In genomic region chr16:10509534-10510025, GRCh38 we compare ENCODE assay signal across 1 cellular context.
A peak's percentile ranks its signal among the peaks of the same experiment; 100 is the strongest.
TF ChIP-seq lines count a peak whose summit lies in the region.

No MANE protein-coding gene starts in this region.

TF ChIP-seq in K562, 482 proteins besides CTCF, POLR2A, EP300 and RAD21 (continued from another document and continues in another):
- no peak for TF ChIP-seq VEZF1 (CRISPR knock-in tag; IDR thresholded peaks at IDR 0.05)
- no peak for TF ChIP-seq GMEB1 (CRISPR knock-in tag; IDR thresholded peaks at IDR 0.05)
- TF ChIP-seq HMBOX1 (IDR thresholded peaks at IDR 0.05): no peak
- no peak for TF ChIP-seq NFRKB (IDR thresholded peaks at IDR 0.05; ENCODE audit: low read depth)
- TF ChIP-seq ZNF764 (CRISPR knock-in tag; IDR thresholded peaks at IDR 0.05; ENCODE audit: low read depth): no peak
- TF ChIP-seq ZBED1 (IDR thresholded peaks at IDR 0.05): no peak
- TF ChIP-seq YY1 (IDR thresholded peaks at IDR 0.05; ENCODE audit: borderline replicate concordance in 1 of 3, control insufficient read depth in 1 of 3, extremely low read depth in 1 of 3, insufficient read depth in 3 of 3, insufficient read length in 1 of 3, insufficient replicate concordance in 2 of 3, low read depth in 1 of 3, low read length in 2 of 3): peak in 1 of 3 experiments; percentile 11
- TF ChIP-seq TRIM24 (IDR thresholded peaks at IDR 0.05): no peak
- TF ChIP-seq BHLHE40 (IDR thresholded peaks at IDR 0.05; ENCODE audit: low read length): no peak
- TF ChIP-seq E4F1 (CRISPR knock-in tag; IDR thresholded peaks at IDR 0.05; ENCODE audit: borderline replicate concordance): no peak
- TF ChIP-seq PRMT5 (CRISPR knock-in tag; IDR thresholded peaks at IDR 0.05): no peak
- TF ChIP-seq BCL6 (CRISPR knock-in tag; IDR thresholded peaks at IDR 0.05): no peak
- no peak for TF ChIP-seq POLR3A (IDR thresholded peaks at IDR 0.05; ENCODE audit: borderline replicate concordance, extremely low read depth, insufficient read depth, insufficient read length)
- no peak for TF ChIP-seq NFYB (IDR thresholded peaks at IDR 0.05; ENCODE audit: extremely low read depth, insufficient read length)
- no peak for TF ChIP-seq TCF7 (IDR thresholded peaks at IDR 0.05; ENCODE audit: borderline replicate concordance)
- no peak for TF ChIP-seq POU5F1 (IDR thresholded peaks at IDR 0.05; ENCODE audit: borderline replicate concordance, low read depth, low read length, partially characterized antibody)
- no peak for TF ChIP-seq ZBTB34 (CRISPR knock-in tag; IDR thresholded peaks at IDR 0.05)
- TF ChIP-seq PATZ1 (CRISPR knock-in tag; IDR thresholded peaks at IDR 0.05; ENCODE audit: borderline replicate concordance): no peak
- TF ChIP-seq FOS (IDR thresholded peaks at IDR 0.05; ENCODE audit: extremely low read depth, insufficient read length): no peak
- no peak for TF ChIP-seq SFPQ (IDR thresholded peaks at IDR 0.05; ENCODE audit: low read depth, low read length)
- no peak for TF ChIP-seq ZNF609 (CRISPR knock-in tag; IDR thresholded peaks at IDR 0.05; ENCODE audit: borderline replicate concordance)
- no peak for TF ChIP-seq ZNF395 (CRISPR knock-in tag; IDR thresholded peaks at IDR 0.05)
- no peak for TF ChIP-seq ZBTB17 (CRISPR knock-in tag; IDR thresholded peaks at IDR 0.05)
- no peak for TF ChIP-seq ELK3 (CRISPR knock-in tag; IDR thresholded peaks at IDR 0.05)
- no peak for TF ChIP-seq HOXB6 (CRISPR knock-in tag; IDR thresholded peaks at IDR 0.05; ENCODE audit: borderline replicate concordance)
- TF ChIP-seq KAT7 (CRISPR knock-in tag; IDR thresholded peaks at IDR 0.05; ENCODE audit: borderline replicate concordance): no peak
- no peak for TF ChIP-seq CHD1 (IDR thresholded peaks at IDR 0.05; ENCODE audit: low read length)
- TF ChIP-seq SMAD1 (IDR thresholded peaks at IDR 0.05; ENCODE audit: low read depth, low read length, partially characterized antibody): no peak
- TF ChIP-seq LARP7 (IDR thresholded peaks at IDR 0.05): no peak
- no peak for TF ChIP-seq ZNF785 (CRISPR knock-in tag; IDR thresholded peaks at IDR 0.05)
- TF ChIP-seq SRF (CRISPR knock-in tag; IDR thresholded peaks at IDR 0.05): no peak
- no peak for TF ChIP-seq MCM2 (IDR thresholded peaks at IDR 0.05; ENCODE audit: low read depth)
- TF ChIP-seq ZBTB2 (IDR thresholded peaks at IDR 0.05): no peak
- no peak for TF ChIP-seq GTF2F1 (IDR thresholded peaks at IDR 0.05; ENCODE audit: low read depth, low read length)
